In genomic region chr17:15699413-15699924, GRCh38 we compare ENCODE assay signal across 8 cellular contexts. TPM values are rescaled to one million over a fixed set of nuclear protein-coding genes. Genes with fewer than 3 reads are reported as not detected.
DNase-seq lines count a peak whose midpoint lies in the region; ATAC-seq lines count a peak whose summit lies in the region.
"Not testable (repeated sequence)": the region's sequence is repeated elsewhere in the genome, so short reads cannot be mapped to it uniquely, and the experiment has no call there.

Gene ZNF286A (plus strand): TSS chr17:15699752. CDS start chr17:15700330, 578 bp downstream.

- not testable (repeated sequence) for H3K27me3 Mint-ChIP-seq in IgD-negative memory B cell

- peak within 1 kb of the TSS; percentile 94 to 98 (median 96) for H3K4me3 Mint-ChIP-seq in IgD-negative memory B cell

- peak; percentile 99 for ATAC-seq in GM21576 (IDR thresholded peaks at IDR 0.05; ENCODE audit: unreplicated experiment)

- peak within 1 kb of the TSS; percentile 60 to 93 (median 91) for H3K27ac Mint-ChIP-seq in IgD-negative memory B cell

- H3K4me1 Mint-ChIP-seq in IgD-negative memory B cell, result peaks cover 4 to 10% (median 6%) of the 10 kb centered on the region in 3 donors

- DNase-seq in DMS153 (lab: John Stamatoyannopoulos, UW) (peak; percentile 89), OCI-M1 (lab: John Stamatoyannopoulos, UW) (peak; percentile 99), activated T-cell treated with anti-CD3 and anti-CD28 coated beads for 1 hour (ENCODE audit: low read depth) (peak; percentile 85), epidermal melanocyte (ENCODE audit: insufficient read length, low spot score) (peak; percentile 78), middle frontal gyrus (ENCODE audit: extremely low spot score, low spot score) (peak; percentile 99)
- peak; percentile 73 to 87 for DNase-seq in stimulated activated CD8-positive, alpha-beta memory T cell treated with anti-CD3 and anti-CD28 coated beads, Interleukin-2, amount 100 ng/mL, for 1 hour (ENCODE audit: low read depth in 2 of 2)

- not testable (repeated sequence) for H3K36me3 Mint-ChIP-seq in IgD-negative memory B cell

- not testable (repeated sequence) for H3K9me3 Mint-ChIP-seq in IgD-negative memory B cell

RNA-seq across cellular contexts. Expression of gene ZNF286A, which starts in this region (rescaled TPM):
- 12.6 TPM for polyA plus RNA-seq in IgD-negative memory B cell

Comparison
In these comparisons a context has a peak if more than half of its experiments do, and no peak if none do; other contexts are left out.
1. Peak in every context shown above with its lines: DNase-seq and ATAC-seq.